ENCODE assay signal across 14 cellular contexts in the genomic region with DNA sequence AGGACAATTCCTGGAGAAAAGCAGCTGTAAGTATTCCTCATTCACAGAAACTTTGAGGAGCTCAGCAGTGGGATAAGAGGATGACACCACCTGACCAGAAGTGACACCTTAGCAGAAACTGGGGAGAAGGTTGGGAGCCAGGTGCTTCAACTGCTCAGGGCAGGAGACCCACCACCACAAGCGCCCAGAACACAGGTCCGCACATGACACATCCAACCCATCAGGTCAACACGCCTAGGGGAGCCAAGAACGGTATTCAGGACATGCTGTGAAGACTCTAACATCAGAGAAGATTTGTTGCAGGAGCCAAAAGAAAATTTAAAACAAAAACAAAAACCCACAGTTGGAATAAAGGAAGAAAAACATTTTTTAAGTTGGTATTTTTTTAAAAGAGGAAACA. TPM values are rescaled to one million over a fixed set of nuclear protein-coding genes. Genes with fewer than 3 reads are reported as not detected.
A peak's percentile ranks its signal among the peaks of the same experiment; 100 is the strongest.
DNase-seq lines count a peak whose midpoint lies in the region; ATAC-seq and TF ChIP-seq lines count a peak whose summit lies in the region.
"Had no signal": no experiment of that assay in that cellular context is flagged by ENCODE, and none has a peak within 500 bp of the region (broad histone marks: within the 10 kb centered on the region; RNA-seq: fewer than 3 reads in every experiment).

No MANE protein-coding gene starts in this region.

- DNase-seq in CD4-positive, CD25-positive, alpha-beta regulatory T cell = no peak
- DNase-seq in astrocyte of the spinal cord (ENCODE audit: low read depth, low spot score) = peak; percentile 12
- DNase-seq in hepatocyte (ENCODE audit: low spot score) = no peak
- no peak for DNase-seq in hippocampal formation (lab: John Stamatoyannopoulos, UW)
- DNase-seq in stimulated activated naive CD4-positive, alpha-beta T cell treated with Interleukin-2 at 50 U/mL for 16 hours (lab: John Stamatoyannopoulos, UW) = no peak
- DNase-seq: activated CD4-positive, alpha-beta T cell treated with anti-CD3 and anti-CD28 coated beads, Interleukin-2, amount 10 ng/mL, durations not matched to agents 24 days and 14 days; left lung; NCI-H1417 had no signal

- TF ChIP-seq CTCF in astrocyte of the spinal cord (IDR thresholded peaks at IDR 0.05; ENCODE audit: low read depth, low read length) (no peak), hepatocyte (IDR thresholded peaks at IDR 0.05; ENCODE audit: poor library complexity) (no peak)

- no peak overlapping the region for H3K27ac ChIP-seq in CD4-positive, CD25-positive, alpha-beta regulatory T cell (ENCODE audit: insufficient read depth, low read length, poor library complexity, severe bottlenecking)
- H3K27ac ChIP-seq in hepatocyte (peak overlapping the region; percentile 82), skin epidermis (peak overlapping the region in 19 of 21 experiments; percentile 15 to 88 (median 57))
- H3K27ac ChIP-seq: body of pancreas had no signal

- peaks cover 18% of the 10 kb centered on the region for H3K36me3 Mint-ChIP-seq in CD4-positive, CD25-positive, alpha-beta regulatory T cell
- H3K36me3 Mint-ChIP-seq: IgD-negative memory B cell had no signal

- H3K79me2 ChIP-seq in hepatocyte = peaks cover 3% of the 10 kb centered on the region

- 97% methylated on average over 4 of the region's 4 CpGs for WGBS in hepatocyte (ENCODE audit: low lambda C conversion rate, missing lambda C conversion rate)

- H3K27me3 ChIP-seq in CD4-positive, CD25-positive, alpha-beta regulatory T cell (ENCODE audit: control insufficient read depth, insufficient read depth, low read length) = no peaks in the 10 kb centered on the region
- no peaks in the 10 kb centered on the region for H3K27me3 ChIP-seq in hepatocyte
- H3K27me3 ChIP-seq: body of pancreas, left lung had no signal

- peak overlapping the region; percentile 50 to 80 (median 59) for H3K27ac Mint-ChIP-seq in CD4-positive, CD25-positive, alpha-beta regulatory T cell

- H2AFZ ChIP-seq in hepatocyte = peak overlapping the region; percentile 33

- no peak for ATAC-seq in CD4-positive, CD25-positive, alpha-beta regulatory T cell (ENCODE audit: low read depth in 2 of 2)
- no peak for ATAC-seq in GM18867 (IDR thresholded peaks at IDR 0.05; ENCODE audit: unreplicated experiment)
- no peak for ATAC-seq in HG02938 (IDR thresholded peaks at IDR 0.05; ENCODE audit: unreplicated experiment)
- ATAC-seq: body of pancreas had no signal

- no peaks in the 10 kb centered on the region for H3K9me3 Mint-ChIP-seq in CD4-positive, CD25-positive, alpha-beta regulatory T cell
- H3K9me3 Mint-ChIP-seq: activated CD4-positive, alpha-beta T cell treated with anti-CD3 and anti-CD28 coated beads, Interleukin-2, amount 10 ng/mL, durations not matched to agents 24 days and 14 days; IgD-negative memory B cell had no signal

- no peaks in the 10 kb centered on the region for H4K20me1 ChIP-seq in hepatocyte (ENCODE audit: insufficient read depth, poor library complexity, severe bottlenecking)

- H3K4me3 ChIP-seq in CD4-positive, CD25-positive, alpha-beta regulatory T cell (ENCODE audit: low read depth, low read length) = no peak overlapping the region
- H3K4me3 ChIP-seq in astrocyte of the spinal cord (ENCODE audit: low read depth, low read length) (no peak overlapping the region), hepatocyte (no peak overlapping the region), skin epidermis (no peak overlapping the region)
- H3K4me3 ChIP-seq: body of pancreas, left lung had no signal

- H3K27me3 Mint-ChIP-seq in CD4-positive, CD25-positive, alpha-beta regulatory T cell = no peaks in the 10 kb centered on the region
- H3K27me3 Mint-ChIP-seq: activated CD4-positive, alpha-beta T cell treated with anti-CD3 and anti-CD28 coated beads, Interleukin-2, amount 10 ng/mL, durations not matched to agents 24 days and 14 days; IgD-negative memory B cell had no signal

- peaks cover 11 to 25% (median 15%) of the 10 kb centered on the region in 4 donors for H3K4me1 Mint-ChIP-seq in CD4-positive, CD25-positive, alpha-beta regulatory T cell

- no peaks in the 10 kb centered on the region for H3K9me2 ChIP-seq in hepatocyte (replicated peaks; ENCODE audit: insufficient read depth)

- H3K4me3 Mint-ChIP-seq in CD4-positive, CD25-positive, alpha-beta regulatory T cell = no peak overlapping the region
- H3K4me3 Mint-ChIP-seq: activated CD4-positive, alpha-beta T cell treated with anti-CD3 and anti-CD28 coated beads, Interleukin-2, amount 10 ng/mL, durations not matched to agents 24 days and 14 days; activated T-helper 1 cell treated with anti-CD3 and anti-CD28 coated beads, Interleukin-12 subunit alpha, Interleukin-12 subunit beta, Interleukin-2, Interleukin-4 antibody, amounts not matched to agents 30 ng/mL and 10 ng/mL and 1 ng/mL, durations not matched to agents 14 hours and 24 hours and 36 hours; IgD-negative memory B cell had no signal

- no peaks in the 10 kb centered on the region for H3K36me3 ChIP-seq in CD4-positive, CD25-positive, alpha-beta regulatory T cell (ENCODE audit: control insufficient read depth, insufficient read depth, low read length)
- no peaks in the 10 kb centered on the region for H3K36me3 ChIP-seq in hepatocyte (replicated peaks; ENCODE audit: insufficient read depth, low read depth)

- no peaks in the 10 kb centered on the region for H3K9me3 ChIP-seq in CD4-positive, CD25-positive, alpha-beta regulatory T cell (ENCODE audit: control insufficient read depth in 2 of 2, low read length in 2 of 2)
- no peaks in the 10 kb centered on the region for H3K9me3 ChIP-seq in hepatocyte (ENCODE audit: low read depth)
- H3K9me3 ChIP-seq: body of pancreas, left lung had no signal

- in situ Hi-C loops in astrocyte of the spinal cord (cut with HindIII; ENCODE audit: low sequenced_read_pairs) = no loop called here

- peaks cover 4% of the 10 kb centered on the region for H3K4me1 ChIP-seq in CD4-positive, CD25-positive, alpha-beta regulatory T cell (ENCODE audit: control insufficient read depth, insufficient read depth, low read length, poor library complexity, severe bottlenecking)
- no peaks in the 10 kb centered on the region for H3K4me1 ChIP-seq in hepatocyte (ENCODE audit: insufficient read depth)

- no peak overlapping the region for H3K4me2 ChIP-seq in hepatocyte

RNA-seq across cellular contexts. Expression of a gene that starts 50.5 kb away (rescaled TPM):
- 19.6 TPM for total RNA-seq in CD4-positive, CD25-positive, alpha-beta regulatory T cell
- polyA plus RNA-seq in CD4-positive, CD25-positive, alpha-beta regulatory T cell = 1 to 10 TPM; 3.7 to 5.2 (median 4.3) TPM
- 11.3 and 13.3 TPM in 2 replicates for total RNA-seq in hepatocyte
- 8.2 and 9.0 TPM in 2 replicates for polyA plus RNA-seq in hepatocyte
